8 cellular contexts compared by ENCODE assay signal in the genomic region with DNA sequence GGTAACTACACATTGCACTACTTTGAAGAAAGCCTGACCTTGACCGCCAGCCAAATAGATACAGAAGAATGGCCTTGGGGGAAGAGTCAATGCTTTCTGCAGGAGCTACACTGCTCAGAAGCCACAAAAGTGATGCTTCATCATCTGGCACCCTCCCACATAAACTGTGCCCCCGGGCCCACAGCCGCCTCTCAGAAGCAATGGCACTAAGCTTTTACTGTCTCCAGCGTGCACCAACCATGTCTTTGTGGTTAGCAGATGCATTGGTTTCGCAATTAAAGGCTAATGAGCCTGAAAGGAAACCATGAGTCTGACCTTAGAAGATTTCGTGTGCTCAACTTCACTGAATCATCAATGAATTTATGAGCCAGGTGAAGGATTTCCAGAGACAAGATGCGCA.
DNase-seq lines count a peak whose midpoint lies in the region; ATAC-seq and TF ChIP-seq lines count a peak whose summit lies in the region.

No MANE protein-coding gene starts in this region.

- H3K27ac ChIP-seq in dorsolateral prefrontal cortex: no peak overlapping the region

- peaks cover 0 to 4% (median 0%) of the 10 kb centered on the region in 9 donors for H3K9me3 Mint-ChIP-seq in naive thymus-derived CD8-positive, alpha-beta T cell

- no peak overlapping the region for H3K4me3 ChIP-seq in dorsolateral prefrontal cortex

- POLR2A ChIA-PET in naive thymus-derived CD8-positive, alpha-beta T cell (lab: Charles Lee): interaction anchor here (1.5 kb wide), 1 partner anchor 19 kb away, joined by 4 read pairs; no protein-coding TSS in a partner anchor

- H3K4me1 Mint-ChIP-seq in naive thymus-derived CD8-positive, alpha-beta T cell: peaks cover 36 to 88% (median 84%) of the 10 kb centered on the region in 4 donors

- no peak for TF ChIP-seq CTCF in dorsolateral prefrontal cortex (IDR thresholded peaks at IDR 0.05 in 54 of 56, conservative IDR thresholded peaks at IDR 0.05 in 2 of 56; ENCODE audit: low read depth in 1 of 56, partially characterized antibody in 56 of 56)

- peak overlapping the region in 8 of 10 donors; percentile 22 to 64 (median 43) for H3K4me3 Mint-ChIP-seq in naive thymus-derived CD8-positive, alpha-beta T cell

- no peaks in the 10 kb centered on the region for H3K27me3 ChIP-seq in dorsolateral prefrontal cortex

- peaks cover 0 to 3% (median 0%) of the 10 kb centered on the region in 5 donors for H3K27me3 Mint-ChIP-seq in naive thymus-derived CD8-positive, alpha-beta T cell

- DNase-seq in NK-92 (lab: John Stamatoyannopoulos, UW; ENCODE audit: unreplicated experiment): peak; percentile 11
- peak; percentile 41 for DNase-seq in activated T-helper 1 cell treated with Interleukin-2 at 50 U/mL for 16 hours (ENCODE audit: low read depth)
- DNase-seq in naive thymus-derived CD8-positive, alpha-beta T cell: peak in 2 of 10 donors; percentile 22 to 28
- no peak for DNase-seq in dorsolateral prefrontal cortex
- DNase-seq in NCI-H345 treated with DMSO at 0.1 percent for 48 hours (lab: John Stamatoyannopoulos, UW; ENCODE audit: unreplicated experiment): no peak
- DNase-seq in sciatic nerve (ENCODE audit: low spot score): no peak

- H3K27ac Mint-ChIP-seq in naive thymus-derived CD8-positive, alpha-beta T cell: peak overlapping the region in 9 of 10 donors; percentile 10 to 92 (median 33)

- peak; percentile 63 for ATAC-seq in GM18499 (IDR thresholded peaks at IDR 0.05; ENCODE audit: insufficient read depth, unreplicated experiment)
- peak; percentile 79 for ATAC-seq in HG02759 (IDR thresholded peaks at IDR 0.05; ENCODE audit: unreplicated experiment)
- peak; percentile 53 to 63 for ATAC-seq in naive thymus-derived CD8-positive, alpha-beta T cell
- no peak for ATAC-seq in sciatic nerve

- intact Hi-C loops in dorsolateral prefrontal cortex (cut with DNase I) (no loop called here), sciatic nerve (cut with DNase I) (no loop called here)

- H3K36me3 Mint-ChIP-seq in naive thymus-derived CD8-positive, alpha-beta T cell: no peaks in the 10 kb centered on the region

Comparison
In these comparisons a context has a peak if more than half of its experiments do, and no peak if none do; other contexts are left out.
1. DNase-seq: peak in NK-92 (single experiment) and activated T-helper 1 cell treated with Interleukin-2 at 50 U/mL for 16 hours (single experiment); none in dorsolateral prefrontal cortex (0 of 10), NCI-H345 treated with DMSO at 0.1 percent for 48 hours (single experiment) and sciatic nerve (single experiment).